7 cellular contexts compared by ENCODE assay signal in genomic region chr5:87151547-87151946, GRCh38.
DNase-seq lines count a peak whose midpoint lies in the region; ATAC-seq, FAIRE-seq and TF ChIP-seq lines count a peak whose summit lies in the region.

No MANE protein-coding gene starts in this region.

- H3K27ac ChIP-seq in GM12878 (ENCODE audit: control insufficient read depth, insufficient read depth) (no peak overlapping the region), HepG2 (ENCODE audit: extremely low read length, insufficient read depth, low read length) (no peak overlapping the region)

- BruUV-seq in GM12878 (replicated peaks; lab: Mats Ljungman, UMichigan) = no TSS peak
- no TSS peak for BruUV-seq in HepG2 (replicated peaks; lab: Mats Ljungman, UMichigan)

- DNase-seq in HTR-8/SVneo (ENCODE audit: insufficient read length, low spot score) (peak; percentile 32), GM12878 (ENCODE audit: low read depth, low spot score) (no peak), renal cortical epithelial cell (ENCODE audit: low read depth) (peak; percentile 86), DMS153 treated with DMSO at 0.1 percent for 48 hours (lab: John Stamatoyannopoulos, UW; ENCODE audit: unreplicated experiment) (no peak), HepG2 (ENCODE audit: low spot score) (no peak), DMS 273 treated with DMSO at 0.1 percent for 48 hours (lab: John Stamatoyannopoulos, UW) (no peak)

- RAD21 ChIA-PET in GM12878 (lab: Charles Lee; ENCODE audit: unreplicated experiment) = interaction anchor here (0.6 to 1.5 kb wide), 3 partner anchors 19 to 117 kb away, joined by 3 to 6 read pairs (median 3); no protein-coding TSS in a partner anchor

- TF ChIP-seq EP300 in GM12878 (IDR thresholded peaks at IDR 0.05; ENCODE audit: borderline replicate concordance in 1 of 2, control insufficient read depth in 1 of 2, low read depth in 2 of 2, low read length in 2 of 2) (no peak), HepG2 (IDR thresholded peaks at IDR 0.05; ENCODE audit: low read depth in 2 of 2, low read length in 2 of 2) (no peak), HepG2 (CRISPR knock-in tag; IDR thresholded peaks at IDR 0.05; ENCODE audit: borderline replicate concordance) (no peak)

- no peaks in the 10 kb centered on the region for H3K36me3 ChIP-seq in GM12878 (ENCODE audit: control insufficient read depth in 2 of 2, insufficient read depth in 2 of 2, low read length in 1 of 2)
- no peaks in the 10 kb centered on the region for H3K36me3 ChIP-seq in HepG2 (replicated peaks in 1 of 2; ENCODE audit: control insufficient read depth in 1 of 2, insufficient read depth in 2 of 2, low read length in 2 of 2)

- in situ Hi-C loops in GM12878 (cut with MboI) (no loop called here), HepG2 (cut with HindIII; ENCODE audit: extremely low pct_ligation_motif_present, low pct_unique_long_range_greater_than_20kb) (no loop called here)

- H2AFZ ChIP-seq in GM12878 (ENCODE audit: control insufficient read depth, low read depth, low read length) = peak overlapping the region; percentile 23; the same call in 1 of the 2 replicates
- H2AFZ ChIP-seq in HepG2 (ENCODE audit: low read length) = no peak overlapping the region

- intact Hi-C loops in GM12878 (cut with micrococcal nuclease; ENCODE audit: unreplicated experiment) = no loop called here
- intact Hi-C loops in HepG2 (cut with micrococcal nuclease; ENCODE audit: unreplicated experiment) = no loop called here

- CTCF ChIA-PET in GM12878 (lab: Yijun Ruan, JAX) (interaction anchor here (1.4 to 1.9 kb wide), 2 partner anchors 12 to 103 kb away, joined by 5 to 7 read pairs; no protein-coding TSS in a partner anchor), HepG2 (lab: Yijun Ruan, JAX; ENCODE audit: low intra/inter-chr PET ratio, low total read pairs) (no interaction called here)

- no peak for TF ChIP-seq POLR2A in GM12878 (IDR thresholded peaks at IDR 0.05; ENCODE audit: low read depth, low read length)
- no peak for TF ChIP-seq POLR2A in HepG2 (IDR thresholded peaks at IDR 0.05; ENCODE audit: insufficient read depth in 1 of 2, low read depth in 2 of 2, low read length in 2 of 2)

- H3K27me3 ChIP-seq in GM12878 (replicated peaks in 1 of 2; ENCODE audit: control insufficient read depth in 2 of 2, insufficient read depth in 2 of 2, low read length in 1 of 2) = no peaks in the 10 kb centered on the region
- no peaks in the 10 kb centered on the region for H3K27me3 ChIP-seq in HepG2 (ENCODE audit: control insufficient read depth in 1 of 2, insufficient read depth in 2 of 2, low read length in 2 of 2)

- H3K79me2 ChIP-seq in GM12878 (ENCODE audit: control insufficient read depth, insufficient read depth, low read length) (no peaks in the 10 kb centered on the region), HepG2 (ENCODE audit: insufficient read depth, low read length) (no peaks in the 10 kb centered on the region)

- no peak for TF ChIP-seq RAD21 in GM12878 (IDR thresholded peaks at IDR 0.05; ENCODE audit: insufficient read depth, low read depth, low read length)
- TF ChIP-seq RAD21 in HepG2 (CRISPR knock-in tag; IDR thresholded peaks at IDR 0.05) = no peak

- POLR2A ChIA-PET in GM12878 (lab: Charles Lee) (no interaction called here), HepG2 (lab: Yijun Ruan, JAX) (no interaction called here)

- H3K4me2 ChIP-seq in GM12878 (ENCODE audit: control insufficient read depth, insufficient read depth) = no peak overlapping the region
- H3K4me2 ChIP-seq in HepG2 (ENCODE audit: low read depth, low read length) = no peak overlapping the region

- SMC1A ChIA-PET in GM12878 (lab: Charles Lee; ENCODE audit: uncharacterized antibody, unreplicated experiment) = interaction anchor here (0.5 to 4.4 kb wide), 8 partner anchors 10 to 249 kb away, joined by 3 to 16 read pairs (median 3); no protein-coding TSS in a partner anchor

- H3K9ac ChIP-seq in GM12878 (ENCODE audit: control insufficient read depth, insufficient read depth, low read length) (no peak overlapping the region), HepG2 (ENCODE audit: insufficient read depth, low read depth, low read length) (no peak overlapping the region)

- H3K9me3 ChIP-seq in GM12878 (replicated peaks; ENCODE audit: control insufficient read depth, insufficient read depth, low read length) (no peaks in the 10 kb centered on the region; the same call in 2 of the 3 replicates), HepG2 (ENCODE audit: low read length) (no peaks in the 10 kb centered on the region)

- no peak overlapping the region for H3K4me3 ChIP-seq in GM12878
- no peak overlapping the region for H3K4me3 ChIP-seq in HepG2 (replicated peaks in 1 of 3; ENCODE audit: insufficient read depth in 1 of 3, low read depth in 2 of 3, low read length in 3 of 3)

- H3K4me1 ChIP-seq in GM12878 (ENCODE audit: control insufficient read depth, insufficient read depth, low read length) (no peaks in the 10 kb centered on the region), HepG2 (ENCODE audit: insufficient read depth, low read length) (no peaks in the 10 kb centered on the region)

- peak; percentile 59 for ATAC-seq in GM18909 (IDR thresholded peaks at IDR 0.05; ENCODE audit: poor library complexity, unreplicated experiment)
- peak; percentile 41 for ATAC-seq in GM12878
- no peak for ATAC-seq in HepG2

- FAIRE-seq in HTR-8/SVneo (lab: Jason Lieb, UNC) (no peak), GM12878 (lab: Jason Lieb, UNC) (peak; percentile 49), HepG2 (lab: Jason Lieb, UNC) (no peak)

- no peak for TF ChIP-seq CTCF in GM12878 (IDR thresholded peaks at IDR 0.05 in 2 of 3, conservative IDR thresholded peaks at IDR 0.05 in 1 of 3; ENCODE audit: control insufficient read depth in 2 of 3, extremely low read depth in 1 of 3, insufficient read depth in 1 of 3, low read depth in 3 of 3, low read length in 3 of 3)
- no peak for TF ChIP-seq CTCF in HepG2 (CRISPR knock-in tag; IDR thresholded peaks at IDR 0.05)

- H4K20me1 ChIP-seq in GM12878 (ENCODE audit: control insufficient read depth, insufficient read depth) (no peaks in the 10 kb centered on the region), HepG2 (ENCODE audit: insufficient read depth, low read length) (no peaks in the 10 kb centered on the region)

- 0% methylated on average over 1 of the region's 1 CpG for WGBS in GM12878 (ENCODE audit: insufficient coverage, insufficient replicate concordance, low lambda C conversion rate, missing lambda C conversion rate)
- WGBS in HepG2 (ENCODE audit: low lambda C conversion rate) = 3% methylated on average over 1 of the region's 1 CpG

TF ChIP-seq in GM12878, 131 proteins besides CTCF, POLR2A, EP300 and RAD21 (continues in another document):
- TF ChIP-seq KDM1A (IDR thresholded peaks at IDR 0.05; ENCODE audit: borderline replicate concordance) (no peak), KAT2A (conservative IDR thresholded peaks at IDR 0.05; ENCODE audit: control insufficient read depth, low read depth, low read length) (no peak), ATF7 (IDR thresholded peaks at IDR 0.05; ENCODE audit: low read depth) (no peak), ZNF207 (IDR thresholded peaks at IDR 0.05; ENCODE audit: borderline replicate concordance) (no peak), CHD2 (IDR thresholded peaks at IDR 0.05; ENCODE audit: borderline replicate concordance, low read depth, low read length) (no peak), ZSCAN29 (IDR thresholded peaks at IDR 0.05) (no peak), USF1 (IDR thresholded peaks at IDR 0.05; ENCODE audit: borderline replicate concordance, extremely low read length, insufficient read depth, low read depth, low read length) (no peak), RUNX3 (IDR thresholded peaks at IDR 0.05; ENCODE audit: low read length) (no peak), USF2 (IDR thresholded peaks at IDR 0.05; ENCODE audit: borderline replicate concordance, low read depth, low read length) (no peak)

TF ChIP-seq in HepG2, 621 proteins besides CTCF, POLR2A, EP300 and RAD21:
- TF ChIP-seq ZNF263 (CRISPR knock-in tag; IDR thresholded peaks at IDR 0.05) = no peak
- no peak for TF ChIP-seq KAT2B (IDR thresholded peaks at IDR 0.05; ENCODE audit: borderline replicate concordance, low read depth, low read length)
- no peak for TF ChIP-seq SNAI1 (CRISPR knock-in tag; IDR thresholded peaks at IDR 0.05; ENCODE audit: borderline replicate concordance)
- no peak for TF ChIP-seq ZNF607 (CRISPR knock-in tag; IDR thresholded peaks at IDR 0.05; ENCODE audit: borderline replicate concordance)
- TF ChIP-seq IKZF4 (CRISPR knock-in tag; IDR thresholded peaks at IDR 0.05; ENCODE audit: borderline replicate concordance, low read depth, not compliant biosample characterization) = no peak
- TF ChIP-seq ZNF543 (CRISPR knock-in tag; IDR thresholded peaks at IDR 0.05) = no peak
- TF ChIP-seq ZNF232 (CRISPR knock-in tag; IDR thresholded peaks at IDR 0.05; ENCODE audit: borderline replicate concordance) = no peak
- no peak for TF ChIP-seq JARID2 (CRISPR knock-in tag; IDR thresholded peaks at IDR 0.05; ENCODE audit: insufficient replicate concordance)
- TF ChIP-seq ZNF275 (CRISPR knock-in tag; IDR thresholded peaks at IDR 0.05; ENCODE audit: borderline replicate concordance) = no peak
- TF ChIP-seq PTBP1 (IDR thresholded peaks at IDR 0.05; ENCODE audit: low read depth, low read length, poor library complexity, severe bottlenecking) = no peak
- no peak for TF ChIP-seq POGZ (CRISPR knock-in tag; IDR thresholded peaks at IDR 0.05)

Comparison
In these comparisons a context has a peak if more than half of its experiments do, and no peak if none do; other contexts are left out.
1. DNase-seq: peak in HTR-8/SVneo (single experiment) and renal cortical epithelial cell (single experiment); none in GM12878 (single experiment), DMS153 treated with DMSO at 0.1 percent for 48 hours (single experiment), HepG2 (single experiment) and DMS 273 treated with DMSO at 0.1 percent for 48 hours (single experiment).